ENCODE assay signal across 8 cellular contexts in the genomic region with DNA sequence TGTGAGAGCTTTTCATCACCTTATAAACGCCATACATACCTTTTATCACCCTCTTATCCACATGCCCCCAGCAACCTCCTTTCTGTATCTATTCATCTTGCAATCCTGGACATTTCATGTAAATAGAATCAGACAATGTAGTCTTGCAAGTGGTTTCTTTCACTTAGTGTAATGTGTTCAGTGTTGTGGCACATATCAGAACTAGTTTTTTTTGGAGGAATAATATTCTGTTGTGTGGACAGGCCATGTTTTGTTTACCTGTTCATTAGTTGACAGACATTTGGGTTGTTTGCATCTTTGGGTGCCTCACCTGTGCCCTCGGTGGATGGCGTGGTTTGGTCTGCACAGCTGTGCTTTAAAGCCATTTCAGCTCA. TPM values are rescaled to one million over a fixed set of nuclear protein-coding genes. Genes with fewer than 3 reads are reported as not detected.
DNase-seq lines count a peak whose midpoint lies in the region; ATAC-seq lines count a peak whose summit lies in the region.

No MANE protein-coding gene starts in this region.

- no peak overlapping the region for H3K9ac ChIP-seq in HUES6 (ENCODE audit: low read length)

- intact Hi-C loops in activated T-helper 2 cell treated with anti-CD3 and anti-CD28 coated beads, Interferon-gamma antibody, Interleukin-2, Interleukin-4, amounts not matched to agents 10 μg/mL and 5 μg/mL and 100 μg/mL, durations not matched to agents 14 hours and 24 hours and 36 hours (cut with micrococcal nuclease), result loop anchor here (5.0 to 10.0 kb wide), 3 partner anchors 35 to 267 kb away; a partner anchor contains a TSS
- intact Hi-C loops in posterior vena cava (cut with DNase I), result no loop called here

- H3K4me3 Mint-ChIP-seq in activated T-helper 2 cell treated with anti-CD3 and anti-CD28 coated beads, Interferon-gamma antibody, Interleukin-2, Interleukin-4, amounts not matched to agents 10 μg/mL and 5 μg/mL and 100 μg/mL, durations not matched to agents 14 hours and 24 hours and 36 hours (ENCODE audit: low read depth), result peak overlapping the region; percentile 91
- H3K4me3 Mint-ChIP-seq in stimulated activated naive CD8-positive, alpha-beta T cell treated with anti-CD3 and anti-CD28 coated beads, Interleukin-15, amount 100 ng/mL, for 72 hours, result peak overlapping the region; percentile 88 to 94

- H3K27me3 Mint-ChIP-seq in activated T-helper 2 cell treated with anti-CD3 and anti-CD28 coated beads, Interferon-gamma antibody, Interleukin-2, Interleukin-4, amounts not matched to agents 10 μg/mL and 5 μg/mL and 100 μg/mL, durations not matched to agents 14 hours and 24 hours and 36 hours (ENCODE audit: low read depth), result no peaks in the 10 kb centered on the region
- no peaks in the 10 kb centered on the region for H3K27me3 Mint-ChIP-seq in stimulated activated naive CD8-positive, alpha-beta T cell treated with anti-CD3 and anti-CD28 coated beads, Interleukin-15, amount 100 ng/mL, for 72 hours

- H3K4me3 ChIP-seq in HUES6 (ENCODE audit: low read depth, low read length) (peak overlapping the region; percentile 80), iPS-18c (ENCODE audit: insufficient read depth, low read depth, low read length) (peak overlapping the region; percentile 95; the same call in 1 of the 2 replicates)

- DNase-seq in activated T-helper 2 cell treated with anti-CD3 and anti-CD28 coated beads, Interferon-gamma antibody, Interleukin-2, Interleukin-4, amounts not matched to agents 10 μg/mL and 5 μg/mL and 100 μg/mL, durations not matched to agents 14 hours and 24 hours and 36 hours (ENCODE audit: low spot score), result no peak
- DNase-seq in stimulated activated naive CD8-positive, alpha-beta T cell treated with anti-CD3 and anti-CD28 coated beads, Interleukin-15, amount 100 ng/mL, for 72 hours, result no peak
- no peak for DNase-seq in posterior vena cava (ENCODE audit: low spot score)
- DNase-seq in COLO829 (ENCODE audit: low spot score), result no peak

- H3K27ac Mint-ChIP-seq in activated T-helper 2 cell treated with anti-CD3 and anti-CD28 coated beads, Interferon-gamma antibody, Interleukin-2, Interleukin-4, amounts not matched to agents 10 μg/mL and 5 μg/mL and 100 μg/mL, durations not matched to agents 14 hours and 24 hours and 36 hours, result peak overlapping the region; percentile 93
- H3K27ac Mint-ChIP-seq in stimulated activated naive CD8-positive, alpha-beta T cell treated with anti-CD3 and anti-CD28 coated beads, Interleukin-15, amount 100 ng/mL, for 72 hours, result peak overlapping the region; percentile 94 to 97

- H3K27me3 ChIP-seq in HUES6 (ENCODE audit: control insufficient read depth, insufficient read depth, low read length), result no peaks in the 10 kb centered on the region

- H3K36me3 ChIP-seq in HUES6 (ENCODE audit: control insufficient read depth, insufficient read depth, low read length), result peaks cover 51% of the 10 kb centered on the region

- H3K9me3 Mint-ChIP-seq in activated T-helper 2 cell treated with anti-CD3 and anti-CD28 coated beads, Interferon-gamma antibody, Interleukin-2, Interleukin-4, amounts not matched to agents 10 μg/mL and 5 μg/mL and 100 μg/mL, durations not matched to agents 14 hours and 24 hours and 36 hours, result no peaks in the 10 kb centered on the region
- H3K9me3 Mint-ChIP-seq in stimulated activated naive CD8-positive, alpha-beta T cell treated with anti-CD3 and anti-CD28 coated beads, Interleukin-15, amount 100 ng/mL, for 72 hours, result no peaks in the 10 kb centered on the region

- H3K4me1 ChIP-seq in HUES6 (ENCODE audit: control insufficient read depth, insufficient read depth, low read length), result peaks cover 34% of the 10 kb centered on the region

- no peaks in the 10 kb centered on the region for H3K9me3 ChIP-seq in HUES6 (ENCODE audit: control insufficient read depth, insufficient read depth, low read depth, low read length)
- no peaks in the 10 kb centered on the region for H3K9me3 ChIP-seq in iPS-18c (ENCODE audit: control insufficient read depth, insufficient read depth, low read length)

- peaks cover 32% of the 10 kb centered on the region for H3K4me1 Mint-ChIP-seq in activated T-helper 2 cell treated with anti-CD3 and anti-CD28 coated beads, Interferon-gamma antibody, Interleukin-2, Interleukin-4, amounts not matched to agents 10 μg/mL and 5 μg/mL and 100 μg/mL, durations not matched to agents 14 hours and 24 hours and 36 hours (ENCODE audit: low read depth)
- H3K4me1 Mint-ChIP-seq in stimulated activated naive CD8-positive, alpha-beta T cell treated with anti-CD3 and anti-CD28 coated beads, Interleukin-15, amount 100 ng/mL, for 72 hours, result peaks cover 93% of the 10 kb centered on the region

- no peak for ATAC-seq in stimulated activated naive CD8-positive, alpha-beta T cell treated with anti-CD3 and anti-CD28 coated beads, Interleukin-15, amount 100 ng/mL, for 72 hours
- ATAC-seq in GM21576 (IDR thresholded peaks at IDR 0.05; ENCODE audit: unreplicated experiment), result no peak
- ATAC-seq in HG03354 (IDR thresholded peaks at IDR 0.05; ENCODE audit: poor library complexity, severe bottlenecking, unreplicated experiment), result no peak

- no peak overlapping the region for H3K27ac ChIP-seq in HUES6 (ENCODE audit: low read depth, low read length)

- H3K36me3 Mint-ChIP-seq in activated T-helper 2 cell treated with anti-CD3 and anti-CD28 coated beads, Interferon-gamma antibody, Interleukin-2, Interleukin-4, amounts not matched to agents 10 μg/mL and 5 μg/mL and 100 μg/mL, durations not matched to agents 14 hours and 24 hours and 36 hours (ENCODE audit: low read depth), result peaks cover 50% of the 10 kb centered on the region

RNA-seq across cellular contexts. Expression of a gene that starts 1.3 kb away (rescaled TPM):
- 194 TPM in 2 replicates for total RNA-seq in activated T-helper 2 cell treated with anti-CD3 and anti-CD28 coated beads, Interferon-gamma antibody, Interleukin-2, Interleukin-4, amounts not matched to agents 10 μg/mL and 5 μg/mL and 100 μg/mL, durations not matched to agents 14 hours and 24 hours and 36 hours
- 100 to 1,000 TPM; 245 to 333 TPM for total RNA-seq in posterior vena cava

RNA-seq across cellular contexts. Expression of a gene that starts 15.4 kb away (rescaled TPM):
- total RNA-seq in activated T-helper 2 cell treated with anti-CD3 and anti-CD28 coated beads, Interferon-gamma antibody, Interleukin-2, Interleukin-4, amounts not matched to agents 10 μg/mL and 5 μg/mL and 100 μg/mL, durations not matched to agents 14 hours and 24 hours and 36 hours, result 135 and 139 TPM in 2 replicates
- total RNA-seq in posterior vena cava, result 10 to 100 TPM; 54.6 to 62.8 TPM

RNA-seq across cellular contexts. Expression of a gene that starts 28.3 kb away (rescaled TPM):
- 0.62 and 3.2 TPM in 2 replicates for total RNA-seq in activated T-helper 2 cell treated with anti-CD3 and anti-CD28 coated beads, Interferon-gamma antibody, Interleukin-2, Interleukin-4, amounts not matched to agents 10 μg/mL and 5 μg/mL and 100 μg/mL, durations not matched to agents 14 hours and 24 hours and 36 hours
- total RNA-seq in posterior vena cava, result 10 to 100 TPM; 19.7 to 20.3 TPM

RNA-seq across cellular contexts. Expression of a gene that starts 36.6 kb away (rescaled TPM):
- total RNA-seq in activated T-helper 2 cell treated with anti-CD3 and anti-CD28 coated beads, Interferon-gamma antibody, Interleukin-2, Interleukin-4, amounts not matched to agents 10 μg/mL and 5 μg/mL and 100 μg/mL, durations not matched to agents 14 hours and 24 hours and 36 hours, result 24.4 and 30.1 TPM in 2 replicates
- 10 to 100 TPM; 17.3 to 20.1 TPM for total RNA-seq in posterior vena cava
